In the genomic region with DNA sequence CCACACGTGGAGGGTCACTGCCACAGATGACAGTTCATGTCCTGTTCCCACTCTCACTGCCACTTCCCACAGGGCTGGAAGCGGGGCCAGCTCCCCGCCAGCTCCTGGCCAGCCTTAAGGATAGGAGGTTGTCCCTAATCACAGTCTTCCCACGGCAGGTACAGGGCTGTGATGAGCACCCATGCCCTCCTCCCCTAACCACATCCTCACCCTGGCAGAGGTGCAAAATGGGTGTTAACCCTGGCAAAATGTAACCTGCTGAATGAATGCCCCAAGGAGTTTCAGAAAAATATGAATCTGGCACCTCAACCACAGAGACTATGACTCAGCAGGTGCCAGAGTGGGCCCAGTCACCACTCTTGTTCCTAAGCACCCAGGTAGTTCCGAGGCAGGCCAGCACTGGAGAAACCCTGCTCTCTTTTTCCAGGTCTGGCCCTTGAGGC, we compare ENCODE assay signal across 12 cellular contexts.
DNase-seq lines count a peak whose midpoint lies in the region; ATAC-seq and TF ChIP-seq lines count a peak whose summit lies in the region.
"Had no signal": no experiment of that assay in that cellular context is flagged by ENCODE, and none has a peak within 500 bp of the region (broad histone marks: within the 10 kb centered on the region; RNA-seq: fewer than 3 reads in every experiment).

No MANE protein-coding gene starts in this region.

- peak overlapping the region; percentile 88 for H3K27ac Mint-ChIP-seq in Calu3 (ENCODE audit: unreplicated experiment)
- H3K27ac Mint-ChIP-seq in activated naive CD8-positive, alpha-beta T cell treated with anti-CD3 and anti-CD28 coated beads, Interleukin-2, amount 50 U/mL, for 24 hours, result no peak overlapping the region
- H3K27ac Mint-ChIP-seq: activated T-helper 2 cell treated with anti-CD3 and anti-CD28 coated beads, Interferon-gamma antibody, Interleukin-2, Interleukin-4, amounts not matched to agents 10 μg/mL and 5 μg/mL and 100 μg/mL, durations not matched to agents 14 hours and 24 hours and 36 hours; GM23338 had no signal

- CTCF ChIA-PET in Calu3 (lab: Charles Lee), result interaction anchor here (1.0 to 1.3 kb wide), 4 partner anchors 38 to 254 kb away, joined by 3 to 4 read pairs (median 3); no protein-coding TSS in a partner anchor

- no peaks in the 10 kb centered on the region for H3K4me1 ChIP-seq in lung (ENCODE audit: control insufficient read depth in 2 of 2, insufficient read depth in 2 of 2, low read length in 2 of 2)

- peak; percentile 83 for ATAC-seq in activated naive CD8-positive, alpha-beta T cell treated with anti-CD3 and anti-CD28 coated beads, Interleukin-2, amount 50 U/mL, for 24 hours
- ATAC-seq in lung (ENCODE audit: insufficient read depth, low FRiP score) (peak; percentile 58), left lobe of liver (no peak)

- peak; percentile 63 for DNase-seq in Calu3
- peak; percentile 52 for DNase-seq in HK-2 (ENCODE audit: unreplicated experiment)
- peak; percentile 5 for DNase-seq in activated naive CD8-positive, alpha-beta T cell treated with anti-CD3 and anti-CD28 coated beads, Interleukin-2, amount 50 U/mL, for 24 hours
- no peak for DNase-seq in lung (ENCODE audit: low spot score)
- DNase-seq in NCI-H1092 (lab: John Stamatoyannopoulos, UW), result no peak
- DNase-seq in left lobe of liver (ENCODE audit: low spot score), result no peak
- DNase-seq in HUDEP-2 (lab: John Stamatoyannopoulos, UW; ENCODE audit: unreplicated experiment in 76 of 76), result no peak
- DNase-seq: NCI-H1694, NCI-H69 had no signal

- H3K27me3 Mint-ChIP-seq in Calu3 (ENCODE audit: unreplicated experiment), result no peaks in the 10 kb centered on the region
- H3K27me3 Mint-ChIP-seq in activated naive CD8-positive, alpha-beta T cell treated with anti-CD3 and anti-CD28 coated beads, Interleukin-2, amount 50 U/mL, for 24 hours, result peaks cover 24% of the 10 kb centered on the region

- no peaks in the 10 kb centered on the region for H3K9me3 ChIP-seq in lung (ENCODE audit: control insufficient read depth in 2 of 2, insufficient read depth in 1 of 2, low read length in 1 of 2)
- H3K9me3 ChIP-seq: SJSA1 had no signal

- intact Hi-C loops in Calu3 (cut with micrococcal nuclease; ENCODE audit: unreplicated experiment), result loop anchor here (2.0 kb wide), 1 partner anchor 71 kb away; no protein-coding TSS in a partner anchor

- H3K36me3 Mint-ChIP-seq in Calu3 (ENCODE audit: insufficient read depth, unreplicated experiment), result peaks cover 13% of the 10 kb centered on the region
- H3K36me3 Mint-ChIP-seq in activated naive CD8-positive, alpha-beta T cell treated with anti-CD3 and anti-CD28 coated beads, Interleukin-2, amount 50 U/mL, for 24 hours (ENCODE audit: low read depth), result peaks cover 2% of the 10 kb centered on the region

- TF ChIP-seq CTCF in Calu3 (IDR thresholded peaks at IDR 0.05; ENCODE audit: unreplicated experiment) (no peak), lung (IDR thresholded peaks at IDR 0.05; ENCODE audit: control extremely low read depth, extremely low read depth) (no peak)

- no peak overlapping the region for H3K27ac ChIP-seq in lung (ENCODE audit: low read depth in 1 of 2, low read length in 1 of 2)
- H3K27ac ChIP-seq: SJSA1 had no signal

- H3K36me3 ChIP-seq in lung (ENCODE audit: control insufficient read depth in 2 of 2, insufficient read depth in 2 of 2, low read length in 2 of 2), result no peaks in the 10 kb centered on the region
- H3K36me3 ChIP-seq: SJSA1 had no signal

- H3K4me1 Mint-ChIP-seq in Calu3 (ENCODE audit: low read depth, unreplicated experiment), result peaks cover 58% of the 10 kb centered on the region
- peaks cover 5% of the 10 kb centered on the region for H3K4me1 Mint-ChIP-seq in activated naive CD8-positive, alpha-beta T cell treated with anti-CD3 and anti-CD28 coated beads, Interleukin-2, amount 50 U/mL, for 24 hours

- H3K4me3 Mint-ChIP-seq in Calu3 (ENCODE audit: low read depth, unreplicated experiment), result peak overlapping the region; percentile 9
- H3K4me3 Mint-ChIP-seq in activated naive CD8-positive, alpha-beta T cell treated with anti-CD3 and anti-CD28 coated beads, Interleukin-2, amount 50 U/mL, for 24 hours, result no peak overlapping the region
- H3K4me3 Mint-ChIP-seq: GM23338 had no signal

- no TSS peak for BruUV-seq in Calu3 (replicated peaks; lab: Mats Ljungman, UMichigan)

- H3K9me3 Mint-ChIP-seq in Calu3 (ENCODE audit: low read depth, unreplicated experiment), result peaks cover 3% of the 10 kb centered on the region
- no peaks in the 10 kb centered on the region for H3K9me3 Mint-ChIP-seq in activated naive CD8-positive, alpha-beta T cell treated with anti-CD3 and anti-CD28 coated beads, Interleukin-2, amount 50 U/mL, for 24 hours
- H3K9me3 Mint-ChIP-seq: activated T-helper 2 cell treated with anti-CD3 and anti-CD28 coated beads, Interferon-gamma antibody, Interleukin-2, Interleukin-4, amounts not matched to agents 10 μg/mL and 5 μg/mL and 100 μg/mL, durations not matched to agents 14 hours and 24 hours and 36 hours had no signal

- 78 to 86% methylated on average over 5 of the region's 5 CpGs for WGBS in lung, 2 donors

- no peak overlapping the region for H3K4me3 ChIP-seq in lung
- H3K4me3 ChIP-seq: GM23338, SJSA1 had no signal

- no peaks in the 10 kb centered on the region for H3K27me3 ChIP-seq in lung (ENCODE audit: control insufficient read depth, insufficient read depth)
- H3K27me3 ChIP-seq: SJSA1 had no signal

Comparison
In these comparisons a context has a peak if more than half of its experiments do, and no peak if none do; other contexts are left out.
1. DNase-seq: peak in Calu3 (single experiment), HK-2 (single experiment) and activated naive CD8-positive, alpha-beta T cell treated with anti-CD3 and anti-CD28 coated beads, Interleukin-2, amount 50 U/mL, for 24 hours (single experiment); none in lung (single experiment), NCI-H1092 (single experiment), left lobe of liver (single experiment) and HUDEP-2 (0 of 76).